In the genomic region with DNA sequence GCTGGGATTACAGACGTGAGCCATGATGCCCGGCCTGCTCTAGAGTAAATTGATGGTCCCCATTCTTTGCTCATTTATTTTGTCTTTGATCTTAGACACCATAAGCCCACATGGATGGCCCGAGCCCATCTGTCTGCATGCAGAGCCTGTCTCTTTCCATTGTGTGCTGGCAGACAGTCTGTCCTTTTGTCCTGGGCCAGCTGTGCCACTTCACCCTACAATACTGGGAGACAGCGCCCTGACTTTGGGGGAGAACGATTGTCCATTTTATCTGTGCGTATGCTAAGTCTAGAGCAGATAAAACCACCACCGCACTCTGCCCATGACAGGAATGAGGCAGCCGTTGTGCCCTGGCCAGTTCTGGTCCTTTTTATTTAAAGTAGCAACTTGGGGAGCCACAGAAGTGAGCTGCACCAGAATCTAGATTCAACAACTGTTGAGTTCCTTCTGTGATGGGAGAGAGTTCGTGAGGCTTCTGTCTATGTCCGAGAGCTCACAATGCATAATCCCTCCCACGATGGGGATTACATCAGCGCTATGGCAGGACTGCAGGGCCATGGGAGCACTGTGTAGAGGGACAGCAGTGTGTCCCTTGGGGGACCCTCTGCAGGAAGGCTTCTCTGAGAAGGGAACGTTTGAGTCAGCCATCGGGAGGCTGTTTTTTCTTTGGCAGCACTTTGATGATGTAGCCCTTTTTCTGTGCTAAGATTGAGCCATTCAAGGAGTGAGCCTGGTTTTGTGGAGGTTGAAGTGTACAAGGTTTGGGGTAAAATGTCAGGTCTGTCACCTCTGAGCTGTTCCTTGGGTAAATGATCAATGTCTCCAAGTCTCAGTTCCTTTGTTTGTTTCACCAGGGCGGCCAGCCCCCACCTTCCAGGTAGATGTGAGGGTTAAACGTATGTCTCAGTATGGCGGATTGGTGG, we compare ENCODE assay signal across 16 cellular contexts. TPM values are rescaled to one million over a fixed set of nuclear protein-coding genes. Genes with fewer than 3 reads are reported as not detected.
DNase-seq lines count a peak whose midpoint lies in the region; ATAC-seq and TF ChIP-seq lines count a peak whose summit lies in the region.
"Had no signal": no experiment of that assay in that cellular context is flagged by ENCODE, and none has a peak within 500 bp of the region (broad histone marks: within the 10 kb centered on the region; RNA-seq: fewer than 3 reads in every experiment).

No MANE protein-coding gene starts in this region.

- no peak overlapping the region for H3K9ac ChIP-seq in OCI-LY1 (ENCODE audit: low read length)

- H3K4me2 ChIP-seq in OCI-LY1 (ENCODE audit: low read length): no peak overlapping the region

- H3K4me3 Mint-ChIP-seq in stimulated activated effector memory CD8-positive, alpha-beta T cell treated with anti-CD3 and anti-CD28 coated beads, Interleukin-12 subunit alpha, Interleukin-12 subunit beta, amount 100 ng/mL, for 72 hours: no peak overlapping the region
- H3K4me3 Mint-ChIP-seq: activated naive CD8-positive, alpha-beta T cell treated with anti-CD3 and anti-CD28 coated beads, Interleukin-2, amount 10 ng/mL, durations not matched to agents 7 days and 5 days; type B pancreatic cell had no signal

- H3F3A ChIP-seq in OCI-LY1 (ENCODE audit: insufficient read depth, low read length): no peaks in the 10 kb centered on the region

- peak overlapping the region; percentile 15 for H3K27ac ChIP-seq in OCI-LY1 (ENCODE audit: low read depth, low read length, poor library complexity, severe bottlenecking)
- H3K27ac ChIP-seq: esophagus squamous epithelium, VCaP had no signal

- H3K9me2 ChIP-seq in OCI-LY1 (ENCODE audit: low read depth, low read length): no peaks in the 10 kb centered on the region

- H3K27me3 ChIP-seq in OCI-LY1 (ENCODE audit: insufficient read depth, low read length): no peaks in the 10 kb centered on the region
- H3K27me3 ChIP-seq: esophagus squamous epithelium had no signal

- no peaks in the 10 kb centered on the region for H3K9me3 ChIP-seq in OCI-LY1 (ENCODE audit: low read length)
- H3K9me3 ChIP-seq: esophagus squamous epithelium, HAP-1 had no signal

- H3K4me1 Mint-ChIP-seq in stimulated activated effector memory CD8-positive, alpha-beta T cell treated with anti-CD3 and anti-CD28 coated beads, Interleukin-12 subunit alpha, Interleukin-12 subunit beta, amount 100 ng/mL, for 72 hours: peaks cover 6% of the 10 kb centered on the region

- H3K9me3 Mint-ChIP-seq in stimulated activated effector memory CD8-positive, alpha-beta T cell treated with anti-CD3 and anti-CD28 coated beads, Interleukin-12 subunit alpha, Interleukin-12 subunit beta, amount 100 ng/mL, for 72 hours: no peaks in the 10 kb centered on the region
- H3K9me3 Mint-ChIP-seq: activated naive CD8-positive, alpha-beta T cell treated with anti-CD3 and anti-CD28 coated beads, Interleukin-2, amount 10 ng/mL, durations not matched to agents 7 days and 5 days; type B pancreatic cell had no signal

- ATAC-seq in GM19463 (IDR thresholded peaks at IDR 0.05; ENCODE audit: unreplicated experiment) (peak; percentile 48), GM18870 (IDR thresholded peaks at IDR 0.05; ENCODE audit: unreplicated experiment) (no peak)
- ATAC-seq in stimulated activated effector memory CD8-positive, alpha-beta T cell treated with anti-CD3 and anti-CD28 coated beads, Interleukin-12 subunit alpha, Interleukin-12 subunit beta, amount 100 ng/mL, for 72 hours: no peak

- peaks cover 48% of the 10 kb centered on the region for H3K4me1 ChIP-seq in OCI-LY1 (ENCODE audit: insufficient read depth, low read length, severe bottlenecking)
- H3K4me1 ChIP-seq: HAP-1 had no signal

- H3K79me2 ChIP-seq in OCI-LY1 (ENCODE audit: insufficient read depth, low read length): peaks cover 33% of the 10 kb centered on the region; the same call in 1 of the 2 replicates

- H2AFZ ChIP-seq in OCI-LY1 (ENCODE audit: low read length): no peak overlapping the region

- TF ChIP-seq CTCF in OCI-LY1 (IDR thresholded peaks at IDR 0.05; ENCODE audit: low read length): no peak

- no peak overlapping the region for H3K4me3 ChIP-seq in OCI-LY1 (ENCODE audit: low read depth, low read length, poor library complexity, severe bottlenecking)
- H3K4me3 ChIP-seq: esophagus squamous epithelium, HAP-1 had no signal

- peaks cover 13% of the 10 kb centered on the region for H3K36me3 ChIP-seq in OCI-LY1 (ENCODE audit: insufficient read depth, low read length)
- H3K36me3 ChIP-seq: esophagus squamous epithelium, HAP-1 had no signal

- DNase-seq in hippocampal formation (lab: John Stamatoyannopoulos, UW): peak; percentile 48 to 60
- DNase-seq in stimulated activated effector memory CD8-positive, alpha-beta T cell treated with anti-CD3 and anti-CD28 coated beads, Interleukin-12 subunit alpha, Interleukin-12 subunit beta, amount 100 ng/mL, for 72 hours (ENCODE audit: low spot score in 2 of 2): no peak
- no peak for DNase-seq in NCI-H446 treated with DMSO at 0.1 percent for 48 hours (lab: John Stamatoyannopoulos, UW)
- DNase-seq in H4 (ENCODE audit: low spot score): no peak
- DNase-seq in effector CD8-positive, alpha-beta T cell (lab: John Stamatoyannopoulos, UW): no peak
- DNase-seq: activated CD8-positive, alpha-beta memory T cell treated with anti-CD3 and anti-CD28 coated beads, Interleukin-2, amount 50 U/mL, for 48 hours; activated naive CD8-positive, alpha-beta T cell treated with anti-CD3 and anti-CD28 coated beads, Interleukin-2, amount 10 ng/mL, durations not matched to agents 7 days and 5 days; esophagus squamous epithelium; IMR-90; NCI-H748 treated with DMSO at 0.1 percent for 48 hours had no signal

- no peaks in the 10 kb centered on the region for H3K36me3 Mint-ChIP-seq in stimulated activated effector memory CD8-positive, alpha-beta T cell treated with anti-CD3 and anti-CD28 coated beads, Interleukin-12 subunit alpha, Interleukin-12 subunit beta, amount 100 ng/mL, for 72 hours
- H3K36me3 Mint-ChIP-seq: type B pancreatic cell had no signal

- no peaks in the 10 kb centered on the region for H4K20me1 ChIP-seq in OCI-LY1 (ENCODE audit: insufficient read depth, low read length)

- H3K27ac Mint-ChIP-seq in stimulated activated effector memory CD8-positive, alpha-beta T cell treated with anti-CD3 and anti-CD28 coated beads, Interleukin-12 subunit alpha, Interleukin-12 subunit beta, amount 100 ng/mL, for 72 hours: peak overlapping the region; percentile 14
- H3K27ac Mint-ChIP-seq: activated naive CD8-positive, alpha-beta T cell treated with anti-CD3 and anti-CD28 coated beads, Interleukin-2, amount 10 ng/mL, durations not matched to agents 7 days and 5 days; type B pancreatic cell had no signal

RNA-seq across cellular contexts. Expression of a gene that starts 13.0 kb away (rescaled TPM):
- 3.8 and 4.8 TPM in 2 replicates for total RNA-seq in H4 (2014; rRNA removed; shearing (Covaris generic))

RNA-seq across cellular contexts. Expression of a gene that starts 24.5 kb away (rescaled TPM):
- not detected in 2 replicates for total RNA-seq in H4 (2014; rRNA removed; shearing (Covaris generic))
- total RNA-seq: activated naive CD8-positive, alpha-beta T cell treated with anti-CD3 and anti-CD28 coated beads, Interleukin-2, amount 10 ng/mL, durations not matched to agents 7 days and 5 days; esophagus squamous epithelium; IMR-90 had no signal

RNA-seq across cellular contexts. Expression of a gene that starts 47.7 kb away (rescaled TPM):
- 1.0 TPM in 1 of 2 replicates, not detected in the other for total RNA-seq in H4 (2014; rRNA removed; shearing (Covaris generic))

Comparison
In these comparisons a context has a peak if more than half of its experiments do, and no peak if none do; other contexts are left out.
1. DNase-seq: peak in hippocampal formation (2 of 2); none in stimulated activated effector memory CD8-positive, alpha-beta T cell treated with anti-CD3 and anti-CD28 coated beads, Interleukin-12 subunit alpha, Interleukin-12 subunit beta, amount 100 ng/mL, for 72 hours (0 of 2), NCI-H446 treated with DMSO at 0.1 percent for 48 hours (single experiment), H4 (single experiment) and effector CD8-positive, alpha-beta T cell (single experiment).